21 cellular contexts compared by ENCODE assay signal in genomic region chr7:28013019-28013418, GRCh38.
DNase-seq lines count a peak whose midpoint lies in the region; ATAC-seq and TF ChIP-seq lines count a peak whose summit lies in the region.
"Had no signal": no experiment of that assay in that cellular context is flagged by ENCODE, and none has a peak within 500 bp of the region (broad histone marks: within the 10 kb centered on the region; RNA-seq: fewer than 3 reads in every experiment).

No MANE protein-coding gene starts in this region.

- no CpG with 5 or more reads among the region's 2 CpGs for WGBS in trophoblast cell (ENCODE audit: extremely low coverage, insufficient coverage, insufficient read length)

- H2AK5ac ChIP-seq in trophoblast cell (ENCODE audit: low read length) = no peak overlapping the region

- H4K91ac ChIP-seq in trophoblast cell (ENCODE audit: low read depth, low read length) = no peak overlapping the region

- no peak overlapping the region for H3K9ac ChIP-seq in trophoblast cell (ENCODE audit: low read length)
- H3K9ac ChIP-seq: BLaER1 treated with 17β-estradiol and CSF1 and Interleukin-3, amounts not matched to agents 10 nM and 100 nM had no signal

- TF ChIP-seq CTCF in BE2C (IDR thresholded peaks at IDR 0.05; ENCODE audit: low read depth, low read length) (no peak), osteocyte (IDR thresholded peaks at IDR 0.05) (no peak), A673 (conservative IDR thresholded peaks at IDR 0.05; ENCODE audit: low read depth, low read length) (no peak)

- no peaks in the 10 kb centered on the region for H3K27me3 ChIP-seq in BE2C
- no peaks in the 10 kb centered on the region for H3K27me3 ChIP-seq in trophoblast cell (ENCODE audit: insufficient read depth, low read length)
- H3K27me3 ChIP-seq in A673 (replicated peaks; ENCODE audit: insufficient read depth, low read depth, low read length, poor library complexity) = peaks cover 45% of the 10 kb centered on the region
- H3K27me3 ChIP-seq: BLaER1 treated with 17β-estradiol and CSF1 and Interleukin-3, amounts not matched to agents 10 nM and 100 nM had no signal

- H4K12ac ChIP-seq in trophoblast cell (ENCODE audit: low read depth, low read length) = no peak overlapping the region

- DNase-seq in BE2C = peak; percentile 32
- DNase-seq in NCI-H69 (lab: John Stamatoyannopoulos, UW) = peak; percentile 32
- DNase-seq in left lobe of liver (ENCODE audit: low spot score) = no peak
- DNase-seq in trophoblast cell = peak; percentile 26 to 40
- no peak for DNase-seq in osteocyte (ENCODE audit: extremely low spot score, unreplicated experiment)
- DNase-seq in A673 (ENCODE audit: low spot score) = no peak
- DNase-seq in DMS 273 treated with DMSO at 0.1 percent for 48 hours (lab: John Stamatoyannopoulos, UW) = no peak
- DNase-seq: 8988T; CD4-positive, alpha-beta T cell; CD8-positive, alpha-beta memory T cell; DMS53; DMS79 treated with DMSO at 0.1 percent for 48 hours; GF-D8; H9; HFFc6 had no signal

- H3K4me1 ChIP-seq in BE2C = peaks cover 7% of the 10 kb centered on the region
- H3K4me1 ChIP-seq in trophoblast cell (ENCODE audit: control insufficient read depth in 1 of 2, insufficient read depth in 2 of 2, low read length in 2 of 2) = no peaks in the 10 kb centered on the region
- no peaks in the 10 kb centered on the region for H3K4me1 ChIP-seq in A673 (ENCODE audit: insufficient read depth, low read length, poor library complexity, severe bottlenecking)
- H3K4me1 ChIP-seq: BLaER1 treated with 17β-estradiol and CSF1 and Interleukin-3, amounts not matched to agents 10 nM and 100 nM had no signal

- no peaks in the 10 kb centered on the region for H3K36me3 Mint-ChIP-seq in osteocyte (ENCODE audit: unreplicated experiment)

- H2BK5ac ChIP-seq in trophoblast cell (ENCODE audit: low read depth, low read length, poor library complexity) = no peak overlapping the region

- H3K36me3 ChIP-seq in BE2C (0 out of 2 replicates have a peak, but pooled peaks cover 4% of the 10 kb centered on the region), trophoblast cell (ENCODE audit: control insufficient read depth in 1 of 2, insufficient read depth in 2 of 2, low read length in 2 of 2) (no peaks in the 10 kb centered on the region), A673 (ENCODE audit: insufficient read depth, low read length, poor library complexity, severe bottlenecking) (no peaks in the 10 kb centered on the region)

- H3K4ac ChIP-seq in trophoblast cell (ENCODE audit: low read depth, low read length) = no peak overlapping the region

- H2BK120ac ChIP-seq in trophoblast cell (ENCODE audit: insufficient read depth, low read length, poor library complexity) = no peak overlapping the region

- H3K14ac ChIP-seq in trophoblast cell (ENCODE audit: low read length) = no peak overlapping the region

- POLR2A ChIA-PET in A673 (lab: Charles Lee; ENCODE audit: low non-redundant PET) = no interaction called here

- no peak overlapping the region for H4K8ac ChIP-seq in trophoblast cell (ENCODE audit: low read depth, low read length)

- no peaks in the 10 kb centered on the region for H3K79me2 ChIP-seq in trophoblast cell (ENCODE audit: control insufficient read depth, insufficient read depth, low read length, poor library complexity)

- H3K4me3 ChIP-seq in BE2C (ENCODE audit: low read depth, low read length) (no peak overlapping the region), trophoblast cell (ENCODE audit: low read depth, low read length) (no peak overlapping the region), A673 (ENCODE audit: low read depth, low read length, poor library complexity, severe bottlenecking) (no peak overlapping the region)
- H3K4me3 ChIP-seq: A549; BLaER1 treated with 17β-estradiol and CSF1 and Interleukin-3, amounts not matched to agents 10 nM and 100 nM; GM23338 had no signal

- no peak overlapping the region for H3K18ac ChIP-seq in trophoblast cell (ENCODE audit: low read length)

- peak; percentile 94 for ATAC-seq in left lobe of liver
- ATAC-seq: A549, GM23338, HCT116 had no signal

- no peak overlapping the region for H3K27ac Mint-ChIP-seq in osteocyte (ENCODE audit: unreplicated experiment)
- H3K27ac Mint-ChIP-seq: B cell; CD4-positive, alpha-beta T cell; GM23338; HFFc6 had no signal

- no peak overlapping the region for H2AFZ ChIP-seq in trophoblast cell (ENCODE audit: insufficient read depth, low read length, poor library complexity)
- H2AFZ ChIP-seq: GM23338 had no signal

- H3K4me1 Mint-ChIP-seq in osteocyte (ENCODE audit: unreplicated experiment) = peaks cover 23% of the 10 kb centered on the region
- H3K4me1 Mint-ChIP-seq: CD14-positive monocyte had no signal

- no peaks in the 10 kb centered on the region for H3K27me3 Mint-ChIP-seq in osteocyte (ENCODE audit: unreplicated experiment)
- H3K27me3 Mint-ChIP-seq: B cell; CD4-positive, alpha-beta T cell had no signal

- H3K9me3 Mint-ChIP-seq in osteocyte (ENCODE audit: unreplicated experiment) = peaks cover 4% of the 10 kb centered on the region
- H3K9me3 Mint-ChIP-seq: CD8-positive, alpha-beta memory T cell had no signal

- CTCF ChIA-PET in A673 (lab: Charles Lee) = no interaction called here

- H3K27ac ChIP-seq in trophoblast cell (ENCODE audit: low read depth, low read length) (no peak overlapping the region), A673 (ENCODE audit: low read depth, low read length, poor library complexity, severe bottlenecking) (no peak overlapping the region)
- H3K27ac ChIP-seq: A549; BLaER1 treated with 17β-estradiol and CSF1 and Interleukin-3, amounts not matched to agents 10 nM and 100 nM had no signal

- H2BK12ac ChIP-seq in trophoblast cell (ENCODE audit: low read length) = no peak overlapping the region

- H3K4me3 Mint-ChIP-seq in osteocyte (ENCODE audit: unreplicated experiment) = no peak overlapping the region
- H3K4me3 Mint-ChIP-seq: B cell; CD14-positive monocyte; CD4-positive, alpha-beta T cell; CD8-positive, alpha-beta memory T cell; GM23338; H9; HFFc6 had no signal

- no peak overlapping the region for H3K23ac ChIP-seq in trophoblast cell (ENCODE audit: low read length)

- no peaks in the 10 kb centered on the region for H3K79me1 ChIP-seq in trophoblast cell (ENCODE audit: low read length)

- no peak overlapping the region for H3K4me2 ChIP-seq in trophoblast cell (ENCODE audit: low read length)
- H3K4me2 ChIP-seq: A549; BLaER1 treated with 17β-estradiol and CSF1 and Interleukin-3, amounts not matched to agents 10 nM and 100 nM; GM23338 had no signal

- intact Hi-C loops in A673 (cut with micrococcal nuclease; ENCODE audit: unreplicated experiment) = no loop called here

- BruUV-seq in A673 (replicated peaks; lab: Mats Ljungman, UMichigan) = no TSS peak

- no peaks in the 10 kb centered on the region for H3K9me3 ChIP-seq in BE2C
- peaks cover 8% of the 10 kb centered on the region for H3K9me3 ChIP-seq in trophoblast cell (ENCODE audit: insufficient read depth, low read depth, low read length)
- H3K9me3 ChIP-seq in A673 (ENCODE audit: low read depth, low read length, poor library complexity, severe bottlenecking) = no peaks in the 10 kb centered on the region

Comparison
In these comparisons a context has a peak if more than half of its experiments do, and no peak if none do; other contexts are left out.
1. DNase-seq: peak in BE2C (single experiment), NCI-H69 (single experiment) and trophoblast cell (2 of 2); none in left lobe of liver (single experiment), osteocyte (single experiment), A673 (single experiment) and DMS 273 treated with DMSO at 0.1 percent for 48 hours (single experiment).